8 cellular contexts compared by ENCODE assay signal in genomic region chr22:29314537-29315285, GRCh38. TPM values are rescaled to one million over a fixed set of nuclear protein-coding genes. Genes with fewer than 3 reads are reported as not detected.
DNase-seq lines count a peak whose midpoint lies in the region.

No MANE protein-coding gene starts in this region.

- H4K8ac ChIP-seq in neuronal stem cell (ENCODE audit: low read depth, low read length), result no peak overlapping the region

- peak overlapping the region; percentile 90 for H3K18ac ChIP-seq in neuronal stem cell (ENCODE audit: low read length)

- peak overlapping the region; percentile 1 for H2BK15ac ChIP-seq in neuronal stem cell (ENCODE audit: low read length)

- peak overlapping the region; percentile 64 for H3K4me3 Mint-ChIP-seq in dendritic cell treated with granulocyte-macrophage colony-stimulating factor and Interleukin-4, amounts not matched to agents 40 ng/mL and 50 ng/mL, for 4 days

- peaks cover 32 to 42% (median 41%) of the 10 kb centered on the region in 3 experiments for H3K27me3 ChIP-seq in neuronal stem cell (ENCODE audit: control insufficient read depth in 3 of 3, insufficient read depth in 3 of 3, low read depth in 1 of 3, low read length in 3 of 3)

- H3K27ac Mint-ChIP-seq in dendritic cell treated with granulocyte-macrophage colony-stimulating factor and Interleukin-4, amounts not matched to agents 40 ng/mL and 50 ng/mL, for 4 days, result peak overlapping the region; percentile 82

- H2AK5ac ChIP-seq in neuronal stem cell (ENCODE audit: low read depth, low read length), result peak overlapping the region; percentile 50

- H3K36me3 ChIP-seq in neuronal stem cell (replicated peaks in 1 of 2; ENCODE audit: control insufficient read depth in 2 of 2, insufficient read depth in 2 of 2, low read length in 2 of 2), result no peaks in the 10 kb centered on the region

- peak overlapping the region; percentile 95 for H2BK12ac ChIP-seq in neuronal stem cell (ENCODE audit: low read length)

- H3K36me3 Mint-ChIP-seq in dendritic cell treated with granulocyte-macrophage colony-stimulating factor and Interleukin-4, amounts not matched to agents 40 ng/mL and 50 ng/mL, for 4 days (ENCODE audit: low read depth), result peaks cover 79% of the 10 kb centered on the region

- no peak overlapping the region for H2BK120ac ChIP-seq in neuronal stem cell (ENCODE audit: low read depth, low read length)

- no peak overlapping the region for H3K4ac ChIP-seq in neuronal stem cell (ENCODE audit: low read length)

- no peak overlapping the region for H2BK5ac ChIP-seq in neuronal stem cell (ENCODE audit: low read length)

- peak overlapping the region; percentile 92 for H3K23ac ChIP-seq in neuronal stem cell (ENCODE audit: low read depth, low read length, poor library complexity)

- H3K9me3 ChIP-seq in neuronal stem cell (replicated peaks in 1 of 2; ENCODE audit: control insufficient read depth in 2 of 2, insufficient read depth in 1 of 2, low read depth in 1 of 2, low read length in 2 of 2), result peaks cover 0 to 9% of the 10 kb centered on the region in 2 donors

- no peaks in the 10 kb centered on the region for H3K9me3 Mint-ChIP-seq in dendritic cell treated with granulocyte-macrophage colony-stimulating factor and Interleukin-4, amounts not matched to agents 40 ng/mL and 50 ng/mL, for 4 days

- intact Hi-C loops in dendritic cell treated with granulocyte-macrophage colony-stimulating factor and Interleukin-4, amounts not matched to agents 40 ng/mL and 50 ng/mL, for 4 days (cut with micrococcal nuclease), result loop anchor here (5.0 kb wide), 1 partner anchor 73 kb away; the partner anchor contains the start of gene AP1B1

- DNase-seq in COLO668 (lab: John Stamatoyannopoulos, UW; ENCODE audit: unreplicated experiment) (peak; percentile 39), HuH-7 (ENCODE audit: low spot score) (peak; percentile 84), neuronal stem cell (ENCODE audit: low spot score) (no peak), NAMALWA (ENCODE audit: low spot score) (no peak), amygdala (lab: John Stamatoyannopoulos, UW) (no peak), NCI-H187 treated with DMSO at 0.1 percent for 48 hours (lab: John Stamatoyannopoulos, UW) (no peak), AML-193 (lab: John Stamatoyannopoulos, UW) (no peak)

- peak overlapping the region; percentile 83 for H3K14ac ChIP-seq in neuronal stem cell (ENCODE audit: low read length)

- peaks cover 66% of the 10 kb centered on the region for H3K4me1 Mint-ChIP-seq in dendritic cell treated with granulocyte-macrophage colony-stimulating factor and Interleukin-4, amounts not matched to agents 40 ng/mL and 50 ng/mL, for 4 days (ENCODE audit: low read depth)

- H3K79me1 ChIP-seq in neuronal stem cell (ENCODE audit: low read depth, low read length), result no peaks in the 10 kb centered on the region

- H3K4me1 ChIP-seq in neuronal stem cell (ENCODE audit: control insufficient read depth in 2 of 2, insufficient read depth in 1 of 2, low read depth in 1 of 2, low read length in 2 of 2), result peaks cover 13 to 20% of the 10 kb centered on the region in 2 donors

- peak overlapping the region; percentile 99 for H3K4me2 ChIP-seq in neuronal stem cell (ENCODE audit: insufficient read depth, low read length, poor library complexity, severe bottlenecking)

- H2AFZ ChIP-seq in neuronal stem cell (ENCODE audit: low read length), result peak overlapping the region; percentile 94

- no CpG with 5 or more reads among the region's 69 CpGs for WGBS in neuronal stem cell (ENCODE audit: extremely low coverage in 2 of 2, insufficient read length in 2 of 2, insufficient replicate concordance in 1 of 2), 2 donors

- no peak overlapping the region for H3K27ac ChIP-seq in neuronal stem cell (replicated peaks; ENCODE audit: low read length)

- peaks cover 54% of the 10 kb centered on the region for H3K27me3 Mint-ChIP-seq in dendritic cell treated with granulocyte-macrophage colony-stimulating factor and Interleukin-4, amounts not matched to agents 40 ng/mL and 50 ng/mL, for 4 days

- H3K9ac ChIP-seq in neuronal stem cell (ENCODE audit: low read depth, low read length, poor library complexity), result peak overlapping the region; percentile 92

- H4K91ac ChIP-seq in neuronal stem cell (ENCODE audit: low read depth, low read length, poor library complexity), result peak overlapping the region; percentile 23

- H3K4me3 ChIP-seq in neuronal stem cell (ENCODE audit: low read length in 2 of 2), result peak overlapping the region; percentile 44 to 82

RNA-seq across cellular contexts. Expression of gene RASL10A, which starts 0.8 kb away (rescaled TPM):
- 0.56 TPM for polyA plus RNA-seq in neuronal stem cell (2013, experiment 1 of 2)
- polyA plus RNA-seq in neuronal stem cell (2013, experiment 2 of 2), result 0.53 TPM

RNA-seq across cellular contexts. Expression of gene GAS2L1, which starts 8.3 kb away (rescaled TPM):
- 7.7 TPM for polyA plus RNA-seq in neuronal stem cell (2013, experiment 1 of 2)
- 7.4 TPM for polyA plus RNA-seq in neuronal stem cell (2013, experiment 2 of 2)

RNA-seq across cellular contexts. Expression of gene EWSR1, which starts 46.6 kb away (rescaled TPM):
- polyA plus RNA-seq in neuronal stem cell (2013, experiment 1 of 2), result 271 TPM
- 267 TPM for polyA plus RNA-seq in neuronal stem cell (2013, experiment 2 of 2)

RNA-seq across cellular contexts. Expression of gene RHBDD3, which starts 46.9 kb away (rescaled TPM):
- polyA plus RNA-seq in neuronal stem cell (2013, experiment 1 of 2), result 25.1 TPM
- polyA plus RNA-seq in neuronal stem cell (2013, experiment 2 of 2), result 24.1 TPM

Comparison
In these comparisons a context has a peak if more than half of its experiments do, and no peak if none do; other contexts are left out.
1. DNase-seq: peak in COLO668 (single experiment) and HuH-7 (single experiment); none in neuronal stem cell (single experiment), NAMALWA (single experiment), amygdala (0 of 56), NCI-H187 treated with DMSO at 0.1 percent for 48 hours (single experiment) and AML-193 (0 of 2).